7 cellular contexts compared by ENCODE assay signal in genomic region chr14:52790756-52791203, GRCh38. TPM values are rescaled to one million over a fixed set of nuclear protein-coding genes. Genes with fewer than 3 reads are reported as not detected.
DNase-seq lines count a peak whose midpoint lies in the region; ATAC-seq and TF ChIP-seq lines count a peak whose summit lies in the region.

No MANE protein-coding gene starts in this region.

- H3K4me3 ChIP-seq in LNCaP clone FGC (ENCODE audit: low read depth, low read length) (peak overlapping the region; percentile 74), duodenal mucosa (ENCODE audit: low read depth in 1 of 2, low read length in 2 of 2) (peak overlapping the region; percentile 96)

- H3K9ac ChIP-seq in duodenal mucosa (ENCODE audit: low read depth in 1 of 2, low read length in 2 of 2), result peak overlapping the region; percentile 66 to 87

- peaks cover 3% of the 10 kb centered on the region for H3K9me3 Mint-ChIP-seq in neural crest cell

- H3K36me3 ChIP-seq in duodenal mucosa (ENCODE audit: control insufficient read depth in 1 of 2, insufficient read depth in 2 of 2, low read length in 2 of 2), result no peaks in the 10 kb centered on the region

- peaks cover 9 to 17% of the 10 kb centered on the region in 2 donors for H3K4me1 ChIP-seq in duodenal mucosa (ENCODE audit: control insufficient read depth in 1 of 2, insufficient read depth in 2 of 2, low read length in 2 of 2)

- H3K27ac ChIP-seq in duodenal mucosa (ENCODE audit: low read depth, low read length), result peak overlapping the region; percentile 87

- no peaks in the 10 kb centered on the region for H3K9me3 ChIP-seq in duodenal mucosa (ENCODE audit: control insufficient read depth in 1 of 2, low read length in 2 of 2)

- H3K27me3 Mint-ChIP-seq in neural crest cell (ENCODE audit: low read depth), result peaks cover 4% of the 10 kb centered on the region

- no peaks in the 10 kb centered on the region for H3K27me3 ChIP-seq in duodenal mucosa (ENCODE audit: control insufficient read depth in 1 of 2, insufficient read depth in 2 of 2, low read length in 2 of 2)

- no peak for DNase-seq in LNCaP clone FGC (ENCODE audit: low read depth)
- DNase-seq in neural crest cell (ENCODE audit: low read depth, low spot score), result no peak
- DNase-seq in SIG-M5 (lab: John Stamatoyannopoulos, UW), result no peak
- DNase-seq in SW 1271 (lab: John Stamatoyannopoulos, UW), result no peak

- H3K36me3 Mint-ChIP-seq in neural crest cell (ENCODE audit: low read depth), result no peaks in the 10 kb centered on the region

- ATAC-seq in GM19328 (IDR thresholded peaks at IDR 0.05; ENCODE audit: unreplicated experiment) (peak; percentile 4), GM18867 (IDR thresholded peaks at IDR 0.05; ENCODE audit: unreplicated experiment) (no peak)

- peaks cover 40% of the 10 kb centered on the region for H3K4me1 Mint-ChIP-seq in neural crest cell

- H3K27ac Mint-ChIP-seq in neural crest cell (ENCODE audit: unreplicated experiment), result peak overlapping the region; percentile 81

- TF ChIP-seq CTCF in LNCaP clone FGC (IDR thresholded peaks at IDR 0.05; ENCODE audit: control insufficient read depth, extremely low read depth, insufficient read depth), result no peak
- TF ChIP-seq CTCF in neural crest cell (conservative IDR thresholded peaks at IDR 0.05), result no peak

- peak overlapping the region; percentile 89 for H3K4me3 Mint-ChIP-seq in neural crest cell

RNA-seq across cellular contexts. Expression of gene GNPNAT1, which starts 0.6 kb away (rescaled TPM):
- total RNA-seq in neural crest cell, result 27.7 and 27.9 TPM in 2 replicates
